Comparison of ENCODE assay signal across 11 cellular contexts in the genomic region with DNA sequence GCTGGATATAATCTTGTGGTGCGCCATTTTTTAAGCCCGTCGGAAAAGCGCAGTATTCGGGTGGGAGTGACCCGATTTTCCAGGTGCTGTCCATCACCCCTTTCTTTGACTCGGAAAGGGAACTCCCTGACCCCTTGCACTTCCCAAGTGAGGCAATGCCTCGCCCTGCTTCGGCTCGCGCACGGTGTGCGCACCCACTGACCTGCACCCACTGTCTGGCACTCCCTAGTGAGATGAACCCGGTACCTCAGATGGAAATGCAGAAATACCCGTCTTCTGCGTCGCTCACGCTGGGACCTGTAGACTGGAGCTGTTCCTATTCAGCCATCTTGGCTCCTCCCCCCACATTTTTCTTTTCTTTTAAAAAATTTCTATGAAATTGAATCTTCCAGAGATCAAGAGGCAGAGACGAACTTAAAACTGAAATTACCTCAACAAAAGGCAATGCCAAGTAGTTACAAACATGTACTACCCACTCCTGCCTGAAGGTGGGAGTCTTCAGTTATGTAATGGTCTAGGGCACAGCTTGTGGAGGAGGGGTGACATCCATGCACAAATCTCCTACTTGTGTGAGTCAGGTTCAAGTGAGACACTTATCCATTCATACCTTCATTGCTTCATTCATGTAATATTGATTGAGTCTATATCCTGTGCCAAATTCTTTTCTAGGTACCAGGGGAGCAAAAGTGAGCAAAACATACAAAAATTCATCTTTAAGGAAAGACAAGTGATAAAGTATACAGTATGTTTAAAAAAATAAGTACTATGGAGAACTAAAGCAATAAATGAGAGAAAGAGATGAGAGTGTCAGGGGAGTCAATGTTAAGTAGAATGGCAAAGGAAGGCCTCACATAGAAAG. TPM values are rescaled to one million over a fixed set of nuclear protein-coding genes. Genes with fewer than 3 reads are reported as not detected.
DNase-seq lines count a peak whose midpoint lies in the region; ATAC-seq, FAIRE-seq and TF ChIP-seq lines count a peak whose summit lies in the region.
"Not testable (repeated sequence)": the region's sequence is repeated elsewhere in the genome, so short reads cannot be mapped to it uniquely, and the experiment has no call there.
"Had no signal": no experiment of that assay in that cellular context is flagged by ENCODE, and none has a peak within 500 bp of the region (broad histone marks: within the 10 kb centered on the region; RNA-seq: fewer than 3 reads in every experiment).

No MANE protein-coding gene starts in this region.

- H3K9ac ChIP-seq in IMR-90 (ENCODE audit: low read depth, low read length) = not testable (repeated sequence)

- H3K14ac ChIP-seq in IMR-90 (replicated peaks; ENCODE audit: low read depth, low read length) = not testable (repeated sequence)

- TF ChIP-seq POLR2A in IMR-90 (IDR thresholded peaks at IDR 0.05; ENCODE audit: low read depth, low read length) = not testable (repeated sequence)

- ATAC-seq in IMR-90 (ENCODE audit: low read depth) = peak; percentile 59; the same call in 1 of the 2 replicates
- ATAC-seq in pancreas = peak in 1 of 4 donors; percentile 36

- DNase-seq in AG08396 (ENCODE audit: low spot score) = peak; percentile 12
- DNase-seq in GM10266 (ENCODE audit: extremely low spot score) = peak; percentile 40
- DNase-seq in IMR-90 = peak; percentile 47
- peak; percentile 72 for DNase-seq in NCI-H460 (ENCODE audit: extremely low read depth, low read depth)
- DNase-seq in SW480 (ENCODE audit: low spot score) = peak; percentile 82
- peak; percentile 58 for DNase-seq in cerebellum (ENCODE audit: low spot score)
- peak; percentile 50 for DNase-seq in iPS DF 19.7 (ENCODE audit: low read depth, low spot score)
- DNase-seq in pancreas = peak in 1 of 6 donors; percentile 17

- not testable (repeated sequence) for H3K56ac ChIP-seq in IMR-90 (ENCODE audit: extremely low read depth, insufficient read depth, low read length)

- H4K20me1 ChIP-seq in IMR-90 (ENCODE audit: insufficient read depth, low read length) = not testable (repeated sequence)

- not testable (repeated sequence) for H3K9me1 ChIP-seq in IMR-90 (ENCODE audit: insufficient read depth, low read length)

- H2AK5ac ChIP-seq in IMR-90 (ENCODE audit: low read depth, low read length) = not testable (repeated sequence)

- not testable (repeated sequence) for H3K4ac ChIP-seq in IMR-90 (ENCODE audit: low read depth, low read length)

- not testable (repeated sequence) for H2BK120ac ChIP-seq in IMR-90 (ENCODE audit: low read depth, low read length)

- H4K8ac ChIP-seq in IMR-90 (ENCODE audit: low read depth in 2 of 2, low read length in 2 of 2) = not testable (repeated sequence)

- intact Hi-C loops in IMR-90 (cut with micrococcal nuclease); pancreas (cut with DNase I): not testable (repeated sequence)

- not testable (repeated sequence) for H3K18ac ChIP-seq in IMR-90 (ENCODE audit: low read depth, low read length)

- peak; percentile 33; the same call in 1 of the 2 replicates for TF ChIP-seq RAD21 in IMR-90 (IDR thresholded peaks at IDR 0.05; ENCODE audit: low read length)

- CTCF ChIA-PET in IMR-90 (lab: Yijun Ruan, JAX) = not testable (repeated sequence)

- not testable (repeated sequence) for H2BK20ac ChIP-seq in IMR-90 (ENCODE audit: low read depth, low read length)

- not testable (repeated sequence) for H3K4me1 ChIP-seq in IMR-90 (ENCODE audit: control insufficient read depth, insufficient read depth, low read length); pancreas

- not testable (repeated sequence) for H2BK15ac ChIP-seq in IMR-90 (ENCODE audit: low read depth, low read length)

- TF ChIP-seq CTCF in GM10266 (IDR thresholded peaks at IDR 0.05; ENCODE audit: control insufficient read depth, insufficient read depth, low read depth, missing control alignments) (peak; percentile 62), IMR-90 (conservative IDR thresholded peaks at IDR 0.05; ENCODE audit: low read depth, low read length) (peak; percentile 41), pancreas (IDR thresholded peaks at IDR 0.05) (peak; percentile 10 to 24 (median 18))

- in situ Hi-C loops in IMR-90 (cut with MboI; ENCODE audit: low sequenced_read_pairs) = not testable (repeated sequence)

- POLR2A ChIA-PET in IMR-90 (lab: Charles Lee; ENCODE audit: unreplicated experiment) = not testable (repeated sequence)

- not testable (repeated sequence) for BruUV-seq in IMR-90 (replicated peaks; lab: Mats Ljungman, UMichigan)

- H2AK9ac ChIP-seq in IMR-90 (replicated peaks; ENCODE audit: low read depth, low read length, poor library complexity) = not testable (repeated sequence)

- not testable (repeated sequence) for H3K79me1 ChIP-seq in IMR-90 (ENCODE audit: low read depth in 1 of 2, low read length in 2 of 2)

- not testable (repeated sequence) for H2AFZ ChIP-seq in IMR-90 (replicated peaks; ENCODE audit: low read length, poor library complexity)

- not testable (repeated sequence) for H4K5ac ChIP-seq in IMR-90 (ENCODE audit: low read depth, low read length)

- WGBS in IMR-90 (ENCODE audit: extremely low coverage in 2 of 2, insufficient read length in 1 of 2), 2 experiments = no CpG with 5 or more reads among the region's 19 CpGs
- 69 to 73% methylated on average over 11 to 16 of the region's 19 CpGs for WGBS in pancreas, 2 donors

- not testable (repeated sequence) for H3K9me3 ChIP-seq in IMR-90 (ENCODE audit: control insufficient read depth, insufficient read depth, low read length); pancreas

- not testable (repeated sequence) for H2BK5ac ChIP-seq in IMR-90 (ENCODE audit: low read depth, low read length, poor library complexity, severe bottlenecking)

- H3K23ac ChIP-seq in IMR-90 (ENCODE audit: low read depth, low read length) = not testable (repeated sequence)

- not testable (repeated sequence) for H3K27me3 ChIP-seq in IMR-90 (ENCODE audit: control insufficient read depth, insufficient read depth, low read length); pancreas

- H3K36me3 ChIP-seq in IMR-90 (ENCODE audit: control insufficient read depth, insufficient read depth, low read length); pancreas: not testable (repeated sequence)

- not testable (repeated sequence) for H4K91ac ChIP-seq in IMR-90 (ENCODE audit: insufficient read depth, low read depth, low read length)

- dilution Hi-C loops in IMR-90 (cut with HindIII; ENCODE audit: low sequenced_read_pairs, unreplicated experiment) = not testable (repeated sequence)

- H3K27ac ChIP-seq in IMR-90 (ENCODE audit: insufficient read depth, low read length); pancreas: not testable (repeated sequence)

- not testable (repeated sequence) for FAIRE-seq in pancreas (lab: Jason Lieb, UNC)

- H3K4me2 ChIP-seq in IMR-90 (ENCODE audit: low read depth, low read length) = not testable (repeated sequence)

- H3K4me3 ChIP-seq in IMR-90 (ENCODE audit: insufficient read depth, low read depth, low read length); pancreas: not testable (repeated sequence)

RNA-seq across cellular contexts. Expression of a gene that starts 25.2 kb away (rescaled TPM):
- total RNA-seq in IMR-90 (2012; rRNA removed) = not detected in 2 replicates
- not detected in 2 replicates for polyA plus RNA-seq in IMR-90 (2012; rRNA removed)
- not detected in 2 replicates for polyA plus RNA-seq in IMR-90 (2012; cell fraction: cytosol; rRNA removed)
- 0.04 and 0.08 TPM in 2 replicates for polyA plus RNA-seq in IMR-90 (2012; cell fraction: nucleus; rRNA removed; ENCODE audit: low replicate concordance)
- 0.10 TPM in 1 of 2 replicates, not detected in the other for total RNA-seq in NCI-H460 (2014; rRNA removed; shearing (Covaris generic))
- polyA plus RNA-seq in NCI-H460 (2014; cell fraction: nucleus; rRNA removed) = 0.07 TPM in 1 of 2 replicates, not detected in the other
- 349 TPM for total RNA-seq in cerebellum
- under 1 TPM; 0.19 to 0.70 (median 0.38) TPM for total RNA-seq in pancreas
- 1 to 10 TPM; 1.1 to 3.5 TPM for polyA plus RNA-seq in pancreas
- total RNA-seq: activated naive CD8-positive, alpha-beta T cell treated with anti-CD3 and anti-CD28 coated beads for 36 hours; CD8-positive, alpha-beta memory T cell had no signal
- polyA plus RNA-seq: CD8-positive, alpha-beta memory T cell had no signal

RNA-seq across cellular contexts. Expression of a gene that starts 31.3 kb away (rescaled TPM):
- total RNA-seq in IMR-90 (2012; rRNA removed) = not detected in 2 replicates
- not detected in 2 replicates for polyA plus RNA-seq in IMR-90 (2012; rRNA removed)
- not detected in 2 replicates for polyA plus RNA-seq in IMR-90 (2012; cell fraction: cytosol; rRNA removed)
- not detected in 2 replicates for polyA plus RNA-seq in IMR-90 (2012; cell fraction: nucleus; rRNA removed; ENCODE audit: low replicate concordance)
- not detected in 2 replicates for total RNA-seq in NCI-H460 (2014; rRNA removed; shearing (Covaris generic))
- polyA plus RNA-seq in NCI-H460 (2014; cell fraction: nucleus; rRNA removed) = not detected in 2 replicates
- 0.36 TPM for total RNA-seq in cerebellum
- under 1 TPM in 2 of 6 donors, not detected in 4; 0.08 to 0.09 TPM for total RNA-seq in pancreas
- polyA plus RNA-seq in pancreas = under 1 TPM; 0.04 to 0.07 TPM
- total RNA-seq: activated naive CD8-positive, alpha-beta T cell treated with anti-CD3 and anti-CD28 coated beads for 36 hours; CD8-positive, alpha-beta memory T cell; skeletal muscle tissue had no signal
- polyA plus RNA-seq: CD8-positive, alpha-beta memory T cell had no signal

Comparison
In these comparisons a context has a peak if more than half of its experiments do, and no peak if none do; other contexts are left out.
1. RNA of a gene that starts 25.2 kb away (total RNA-seq): 349 TPM in cerebellum (single experiment); 0.19 to 0.70 TPM in pancreas, 0.10 TPM in NCI-H460 and not detected in IMR-90; every median in the first group is over 100 times any median in the second.
2. Peak in every context shown above with its lines, with median percentiles within 50 percentile points of each other: CTCF ChIP-seq.